8 cellular contexts compared by ENCODE assay signal in genomic region chr9:37747271-37747753, GRCh38. TPM values are rescaled to one million over a fixed set of nuclear protein-coding genes. Genes with fewer than 3 reads are reported as not detected.
DNase-seq lines count a peak whose midpoint lies in the region; ATAC-seq and TF ChIP-seq lines count a peak whose summit lies in the region.

No MANE protein-coding gene starts in this region.

- no peaks in the 10 kb centered on the region for H3K27me3 ChIP-seq in SJCRH30
- H3K27me3 ChIP-seq in cardiac muscle cell = no peaks in the 10 kb centered on the region

- TF ChIP-seq CTCF in cardiac muscle cell (IDR thresholded peaks at IDR 0.05; ENCODE audit: low read depth, low read length) = peak; percentile 96

- no peak overlapping the region for H3K4me3 ChIP-seq in SJCRH30
- H3K4me3 ChIP-seq in cardiac muscle cell = no peak overlapping the region

- H3K9me3 ChIP-seq in SJCRH30 (replicated peaks) = no peaks in the 10 kb centered on the region
- H3K9me3 ChIP-seq in cardiac muscle cell (ENCODE audit: low read depth) = no peaks in the 10 kb centered on the region

- no peak overlapping the region for H3K27ac ChIP-seq in SJCRH30
- no peak overlapping the region for H3K27ac ChIP-seq in cardiac muscle cell

- DNase-seq in Ammon's horn (ENCODE audit: low spot score) (peak; percentile 81), KG1 (lab: John Stamatoyannopoulos, UW) (peak; percentile 33), SJCRH30 (peak; percentile 61 to 80), cardiac muscle cell (ENCODE audit: low read depth in 1 of 2, low spot score in 1 of 2) (peak; percentile 70 to 76), pulmonary artery endothelial cell (ENCODE audit: low read depth, low spot score) (peak; percentile 35), NCI-H187 (lab: John Stamatoyannopoulos, UW) (no peak)
- peak; percentile 64 for DNase-seq in activated naive CD4-positive, alpha-beta T cell treated with anti-CD3 and anti-CD28 coated beads, Interleukin-2, amount 50 U/mL, for 16 hours

- peaks cover 17% of the 10 kb centered on the region for H3K4me1 ChIP-seq in SJCRH30
- H3K4me1 ChIP-seq in cardiac muscle cell (ENCODE audit: low read depth) = no peaks in the 10 kb centered on the region

- peak; percentile 82 for ATAC-seq in GM18868 (IDR thresholded peaks at IDR 0.05; ENCODE audit: unreplicated experiment)

- H3K36me3 ChIP-seq in SJCRH30 = no peaks in the 10 kb centered on the region
- no peaks in the 10 kb centered on the region for H3K36me3 ChIP-seq in cardiac muscle cell

RNA-seq across cellular contexts. Expression of gene TRMT10B, which starts 6.3 kb away (rescaled TPM):
- total RNA-seq in SJCRH30 (2014; rRNA removed; shearing (Covaris generic)) = 0.43 and 0.53 TPM in 2 replicates
- total RNA-seq in cardiac muscle cell (4.1 and 4.5 TPM in 2 replicates), pulmonary artery endothelial cell (2.4 and 2.6 TPM in 2 replicates)
- polyA plus RNA-seq in cardiac muscle cell = 8.8 and 12.5 TPM in 2 replicates

RNA-seq across cellular contexts. Expression of gene EXOSC3, which starts 37.6 kb away (rescaled TPM):
- total RNA-seq in SJCRH30 (2014; rRNA removed; shearing (Covaris generic)) = 78.4 and 82.2 TPM in 2 replicates
- total RNA-seq in cardiac muscle cell (51.6 and 55.2 TPM in 2 replicates), pulmonary artery endothelial cell (28.7 and 57.0 TPM in 2 replicates)
- 38.0 and 48.0 TPM in 2 replicates for polyA plus RNA-seq in cardiac muscle cell

RNA-seq across cellular contexts. Expression of gene DCAF10, which starts 53.3 kb away (rescaled TPM):
- 11.5 and 15.7 TPM in 2 replicates for total RNA-seq in SJCRH30 (2014; rRNA removed; shearing (Covaris generic))
- 19.6 and 23.1 TPM in 2 replicates for total RNA-seq in cardiac muscle cell
- 22.9 and 25.2 TPM in 2 replicates for polyA plus RNA-seq in cardiac muscle cell
- total RNA-seq in pulmonary artery endothelial cell = 21.0 and 32.8 TPM in 2 replicates

Comparison
In these comparisons a context has a peak if more than half of its experiments do, and no peak if none do; other contexts are left out.
1. DNase-seq: peak in Ammon's horn (single experiment), KG1 (single experiment), SJCRH30 (2 of 2), activated naive CD4-positive, alpha-beta T cell treated with anti-CD3 and anti-CD28 coated beads, Interleukin-2, amount 50 U/mL, for 16 hours (single experiment), cardiac muscle cell (2 of 2) and pulmonary artery endothelial cell (single experiment); none in NCI-H187 (0 of 2).